Comparison of ENCODE assay signal across 1 cellular context in the genomic region with DNA sequence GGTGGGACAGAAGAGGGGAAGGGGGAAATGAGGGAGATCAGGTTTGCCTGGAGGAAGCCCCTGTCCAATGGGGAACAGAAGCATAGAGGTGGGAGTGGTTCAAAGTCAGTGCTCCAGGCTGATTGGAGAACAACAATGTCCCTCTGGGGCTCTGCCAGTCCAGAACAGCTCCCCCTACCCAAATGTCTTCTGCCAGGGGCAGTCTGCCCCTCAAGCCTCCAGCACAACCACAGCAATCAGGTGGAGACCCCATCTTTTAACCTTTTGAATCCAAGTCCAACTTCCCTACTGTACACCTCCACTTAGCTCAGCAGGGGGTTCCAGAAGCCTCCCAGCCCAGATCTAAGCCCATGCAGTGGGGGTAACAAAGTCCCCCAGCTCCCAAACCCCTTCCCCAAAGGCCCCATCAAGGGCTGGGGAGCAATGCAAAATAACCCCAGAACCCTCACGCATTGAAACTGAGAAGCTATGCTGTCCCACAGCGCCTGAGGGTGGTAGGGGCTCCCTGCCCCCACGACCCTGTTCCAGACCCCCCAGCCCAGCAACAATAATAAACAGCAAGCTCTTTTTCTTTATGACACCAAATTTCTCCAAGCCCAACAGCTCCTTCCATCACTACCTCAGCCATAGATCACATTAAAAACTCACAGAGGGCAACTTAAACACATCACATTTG.
TF ChIP-seq lines count a peak whose summit lies in the region.

No MANE protein-coding gene starts in this region.

TF ChIP-seq in HepG2, 621 proteins besides CTCF, POLR2A, EP300 and RAD21:
- TF ChIP-seq PAX8 (CRISPR knock-in tag; IDR thresholded peaks at IDR 0.05; ENCODE audit: borderline replicate concordance): no peak
- TF ChIP-seq NFYC (CRISPR knock-in tag; IDR thresholded peaks at IDR 0.05): peak; percentile 53; the same call in 1 of the 2 replicates
- peak; percentile 59 for TF ChIP-seq NFYB (CRISPR knock-in tag; IDR thresholded peaks at IDR 0.05)
- no peak for TF ChIP-seq ZNF503 (CRISPR knock-in tag; IDR thresholded peaks at IDR 0.05)
- peak; percentile 63 for TF ChIP-seq SP2 (CRISPR knock-in tag; IDR thresholded peaks at IDR 0.05)
- no peak for TF ChIP-seq ZNF83 (CRISPR knock-in tag; IDR thresholded peaks at IDR 0.05; ENCODE audit: borderline replicate concordance)
- 0 out of 2 replicates have a peak, but pooled peaks have one; percentile 46 for TF ChIP-seq PBX2 (CRISPR knock-in tag; IDR thresholded peaks at IDR 0.05)
